ENCODE assay signal across 27 cellular contexts in the genomic region with DNA sequence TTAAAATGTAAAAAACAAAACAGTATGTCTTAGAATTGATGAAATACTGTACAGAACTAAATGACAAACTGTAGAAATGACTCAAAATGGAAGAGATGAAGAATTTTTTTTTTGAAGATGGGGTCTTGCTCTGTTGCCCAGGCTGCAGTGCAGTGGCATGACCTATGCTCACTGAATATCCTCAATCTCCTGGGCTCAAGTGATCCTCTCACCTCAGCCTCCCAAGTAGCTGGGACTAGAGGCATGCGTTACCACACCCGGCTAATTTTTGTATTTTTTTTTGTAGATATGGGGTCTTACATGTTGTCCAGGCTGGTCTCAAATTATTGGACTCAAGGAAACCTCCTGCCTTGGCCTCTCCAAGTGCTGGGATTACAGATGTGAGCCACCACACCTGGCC.
"Had no signal": no experiment of that assay in that cellular context is flagged by ENCODE, and none has a peak within 500 bp of the region (broad histone marks: within the 10 kb centered on the region; RNA-seq: fewer than 3 reads in every experiment).

No MANE protein-coding gene starts in this region.

- H3K27ac ChIP-seq: colonic mucosa, epithelial cell of prostate, esophagus squamous epithelium, gastrocnemius medialis, heart right ventricle, left lung had no signal

- H3K9me3 Mint-ChIP-seq: dendritic cell treated with granulocyte-macrophage colony-stimulating factor and Interleukin-4, amounts not matched to agents 40 ng/mL and 50 ng/mL, for 4 days; effector memory CD8-positive, alpha-beta T cell; endodermal cell; naive B cell had no signal

- DNase-seq: colonic mucosa; cortex of kidney; effector CD8-positive, alpha-beta T cell; effector memory CD8-positive, alpha-beta T cell; endodermal cell; erythroblast; esophagus squamous epithelium; foreskin fibroblast; foreskin melanocyte; gastrocnemius medialis; glutamatergic neuron; head of caudate nucleus; heart right ventricle; hippocampal formation; left cardiac atrium; left lung; left ventricle myocardium superior; mammary epithelial cell; mesenchymal stem cell; mucosa of descending colon; naive B cell had no signal

- H3K27me3 Mint-ChIP-seq: dendritic cell treated with granulocyte-macrophage colony-stimulating factor and Interleukin-4, amounts not matched to agents 40 ng/mL and 50 ng/mL, for 4 days; effector memory CD8-positive, alpha-beta T cell; naive B cell had no signal

- H3K36me3 ChIP-seq: colonic mucosa had no signal

- H3K27ac Mint-ChIP-seq: dendritic cell treated with granulocyte-macrophage colony-stimulating factor and Interleukin-4, amounts not matched to agents 40 ng/mL and 50 ng/mL, for 4 days; endodermal cell; mesothelial cell of epicardium had no signal

- H3K9me3 ChIP-seq: colonic mucosa, esophagus squamous epithelium, gastrocnemius medialis, heart right ventricle, left lung, mucosa of descending colon had no signal

- H3K27me3 ChIP-seq: colonic mucosa, esophagus squamous epithelium, gastrocnemius medialis, heart right ventricle, left lung had no signal

- FAIRE-seq: keratinocyte had no signal

- H3K4me1 Mint-ChIP-seq: endodermal cell had no signal

- H3K4me3 ChIP-seq: colonic mucosa, esophagus squamous epithelium, gastrocnemius medialis, heart right ventricle, left lung, lung, mucosa of descending colon had no signal

- H3K4me3 Mint-ChIP-seq: dendritic cell treated with granulocyte-macrophage colony-stimulating factor and Interleukin-4, amounts not matched to agents 40 ng/mL and 50 ng/mL, for 4 days; effector memory CD8-positive, alpha-beta T cell; endodermal cell; mesothelial cell of epicardium; naive B cell had no signal

- H3K4me1 ChIP-seq: colonic mucosa, gastrocnemius medialis, heart right ventricle, left lung had no signal

- ATAC-seq: effector memory CD8-positive, alpha-beta T cell; esophagus mucosa; gastrocnemius medialis; heart right ventricle; left cardiac atrium; left lung; left ventricle myocardium superior; mucosa of descending colon had no signal
